In the genomic region with DNA sequence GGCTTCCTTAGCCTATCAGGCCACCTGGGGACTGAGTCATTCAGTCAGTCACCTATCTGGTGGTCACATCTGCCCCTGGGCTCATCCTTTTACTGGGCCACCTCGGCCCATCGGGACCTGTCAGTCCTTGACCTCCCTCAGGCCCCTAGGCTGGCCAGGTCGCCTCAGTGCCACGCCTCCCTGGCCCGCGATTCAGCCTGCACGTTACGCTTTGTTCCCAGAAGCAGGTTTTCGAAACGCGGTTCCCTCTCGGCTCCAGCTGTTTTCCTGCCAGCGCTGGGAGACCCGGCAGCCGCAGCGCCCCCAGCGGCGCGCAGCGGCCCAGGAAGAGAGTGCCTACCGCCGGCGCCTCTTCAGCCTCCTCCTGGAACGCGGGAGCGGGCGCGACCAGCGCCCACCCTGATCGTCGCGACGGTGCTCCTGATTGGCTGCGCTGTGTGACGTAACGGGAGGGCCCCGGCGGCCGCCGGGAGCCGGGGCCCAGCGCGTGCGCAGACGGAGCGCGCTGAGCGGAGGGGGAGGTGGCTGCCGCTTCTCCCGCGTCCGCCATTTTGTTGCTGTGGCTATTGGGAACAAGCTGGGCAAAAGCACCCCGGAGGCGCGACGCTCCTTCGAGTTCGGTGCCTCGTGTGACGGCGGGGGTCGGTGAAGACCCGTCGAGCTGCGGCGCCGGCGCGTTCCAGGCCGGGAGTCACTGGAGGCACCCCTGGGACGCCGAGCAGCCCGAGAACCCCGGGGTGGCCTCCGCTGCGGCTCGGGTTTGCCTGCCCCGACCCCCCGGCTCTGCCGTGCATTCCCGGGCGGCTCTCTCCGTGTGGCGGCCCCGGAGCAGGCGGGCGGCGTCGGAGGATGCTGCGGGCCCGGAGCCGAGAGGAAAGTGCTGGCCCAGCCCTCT, we compare ENCODE assay signal across 8 cellular contexts. TPM values are rescaled to one million over a fixed set of nuclear protein-coding genes. Genes with fewer than 3 reads are reported as not detected.
DNase-seq lines count a peak whose midpoint lies in the region; ATAC-seq, FAIRE-seq and TF ChIP-seq lines count a peak whose summit lies in the region.

A gene with protein sequence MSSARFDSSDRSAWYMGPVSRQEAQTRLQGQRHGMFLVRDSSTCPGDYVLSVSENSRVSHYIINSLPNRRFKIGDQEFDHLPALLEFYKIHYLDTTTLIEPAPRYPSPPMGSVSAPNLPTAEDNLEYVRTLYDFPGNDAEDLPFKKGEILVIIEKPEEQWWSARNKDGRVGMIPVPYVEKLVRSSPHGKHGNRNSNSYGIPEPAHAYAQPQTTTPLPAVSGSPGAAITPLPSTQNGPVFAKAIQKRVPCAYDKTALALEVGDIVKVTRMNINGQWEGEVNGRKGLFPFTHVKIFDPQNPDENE (plus strand): TSS at position 492 of the 895 bp plus-strand sequence. CDS start 528 bp downstream, outside the sequence.

- peak; percentile 86 for ATAC-seq in HG02852 (IDR thresholded peaks at IDR 0.05; ENCODE audit: unreplicated experiment)
- ATAC-seq in T-cell (replicated peaks in 1 of 4): peak; percentile 98
- peak; percentile 99 for ATAC-seq in left cardiac atrium

- H3K36me3 ChIP-seq in adrenal gland (replicated peaks in 1 of 2): no peaks in the 10 kb centered on the region

- H3K36me3 Mint-ChIP-seq in T-cell (peaks cover 3% of the 10 kb centered on the region), progenitor cell of endocrine pancreas (ENCODE audit: insufficient read depth) (peaks cover 3% of the 10 kb centered on the region)

- peaks cover 15 to 32% of the 10 kb centered on the region in 2 donors for H3K4me1 ChIP-seq in adrenal gland (replicated peaks in 1 of 2)

- no peaks in the 10 kb centered on the region for H3K9me3 ChIP-seq in adrenal gland (replicated peaks in 1 of 3)

- H3K27me3 Mint-ChIP-seq in T-cell: no peaks in the 10 kb centered on the region
- no peaks in the 10 kb centered on the region for H3K27me3 Mint-ChIP-seq in progenitor cell of endocrine pancreas

- TF ChIP-seq POLR2A in GM12892 (IDR thresholded peaks at IDR 0.05; ENCODE audit: low read depth, low read length): peak; percentile 73; the same call in 1 of the 2 replicates
- peak; percentile 46 to 90 for TF ChIP-seq POLR2A in adrenal gland (IDR thresholded peaks at IDR 0.05)

- peak within 1 kb of the TSS; percentile 89 to 98 (median 92) for H3K4me3 ChIP-seq in adrenal gland

- H3K4me3 Mint-ChIP-seq in T-cell (peak within 1 kb of the TSS; percentile 95 to 97 (median 97)), progenitor cell of endocrine pancreas (ENCODE audit: low read depth) (peak within 1 kb of the TSS; percentile 99)

- H3K9me3 Mint-ChIP-seq in T-cell (no peaks in the 10 kb centered on the region), progenitor cell of endocrine pancreas (ENCODE audit: low read depth) (no peaks in the 10 kb centered on the region)

- POLR2A ChIA-PET in T-cell (lab: Charles Lee): no interaction called here

- CTCF ChIA-PET in T-cell (lab: Charles Lee): interaction anchor here (0.6 to 1.3 kb wide), 4 partner anchors 9 to 795 kb away, joined by 3 to 4 read pairs (median 4); no protein-coding TSS in a partner anchor

- intact Hi-C loops in adrenal gland (cut with DNase I) (no loop called here), left cardiac atrium (cut with DNase I) (loop anchor here in 1 of 2 donors (5.0 kb wide), 1 partner anchor 50 kb away; a partner anchor contains a TSS)

- WGBS in adrenal gland, 4 donors: 0 to 1% (median 1%) methylated on average over 19 to 91 of the region's 92 CpGs

- TF ChIP-seq CTCF in adrenal gland (IDR thresholded peaks at IDR 0.05) (peak; percentile 85 to 97 (median 88)), progenitor cell of endocrine pancreas (IDR thresholded peaks at IDR 0.05; ENCODE audit: unreplicated experiment) (peak; percentile 95)

- peak; percentile 97 for FAIRE-seq in GM12892 (lab: Jason Lieb, UNC)

- peak within 1 kb of the TSS; percentile 88 to 91 for H3K27ac Mint-ChIP-seq in T-cell
- peak within 1 kb of the TSS; percentile 98 for H3K27ac Mint-ChIP-seq in progenitor cell of endocrine pancreas

- H3K4me1 Mint-ChIP-seq in T-cell (peaks cover 36 to 45% (median 40%) of the 10 kb centered on the region in 3 donors), progenitor cell of endocrine pancreas (ENCODE audit: low read depth) (peaks cover 22% of the 10 kb centered on the region)

- H3K27ac ChIP-seq in adrenal gland: peak within 1 kb of the TSS; percentile 90 to 98 (median 97)

- DNase-seq in GM12892 (ENCODE audit: insufficient read length): peak; percentile 96
- DNase-seq in NCI-H1436 treated with DMSO at 0.1 percent for 48 hours (lab: John Stamatoyannopoulos, UW): peak; percentile 91
- peak; percentile 88 to 97 (median 95) for DNase-seq in T-cell
- DNase-seq in adrenal gland: peak; percentile 97 to 98 (median 98)
- DNase-seq in left cardiac atrium: peak; percentile 97
- peak; percentile 95 for DNase-seq in progenitor cell of endocrine pancreas (ENCODE audit: low spot score, unreplicated experiment)
- DNase-seq in ureter (ENCODE audit: low spot score): peak; percentile 97

- no peaks in the 10 kb centered on the region for H3K27me3 ChIP-seq in adrenal gland

RNA-seq across cellular contexts. Expression of the gene that starts here (rescaled TPM):
- 26.4 TPM for polyA plus RNA-seq in GM12892 (2012; ENCODE audit: missing spikeins)
- total RNA-seq in T-cell: 10 to 100 TPM; 41.7 to 87.7 (median 85.4) TPM
- 10 to 100 TPM; 40.1 to 69.1 (median 52.7) TPM for total RNA-seq in adrenal gland
- polyA plus RNA-seq in adrenal gland: 10 to 100 TPM; 15.6 to 33.3 (median 25.3) TPM
- total RNA-seq in left cardiac atrium: 10 to 100 TPM; 48.7 to 50.2 TPM
- 81.4 and 86.3 TPM in 2 replicates for total RNA-seq in progenitor cell of endocrine pancreas
- 64.8 TPM for total RNA-seq in ureter

Comparison
In these comparisons a context has a peak if more than half of its experiments do, and no peak if none do; other contexts are left out.
1. Peak in every context shown above with its lines: DNase-seq, ATAC-seq, H3K4me3 ChIP-seq and H3K27ac ChIP-seq.